ENCODE assay signal across 16 cellular contexts in the genomic region with DNA sequence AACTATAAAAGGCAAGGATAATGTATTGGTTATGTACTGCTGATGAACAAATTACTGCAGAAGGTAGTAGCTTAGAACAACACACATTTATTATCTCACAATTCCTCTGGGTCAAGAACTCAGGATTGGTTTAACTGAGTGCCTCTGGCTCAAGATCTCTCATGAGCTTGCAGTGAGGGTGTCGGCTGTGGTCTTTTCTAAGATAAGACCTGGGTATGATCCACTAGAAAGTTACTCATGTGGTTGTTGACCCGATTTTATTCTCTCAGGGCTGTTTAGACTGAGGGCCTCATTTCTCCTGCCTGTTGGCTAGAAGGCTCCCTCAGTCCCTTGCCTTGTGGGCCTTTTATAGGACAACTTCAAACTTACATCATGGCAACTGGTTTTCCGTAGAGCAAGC.
DNase-seq lines count a peak whose midpoint lies in the region; ATAC-seq and TF ChIP-seq lines count a peak whose summit lies in the region.
"Had no signal": no experiment of that assay in that cellular context is flagged by ENCODE, and none has a peak within 500 bp of the region (broad histone marks: within the 10 kb centered on the region; RNA-seq: fewer than 3 reads in every experiment).

No MANE protein-coding gene starts in this region.

- H3K4ac ChIP-seq in trophoblast cell (ENCODE audit: low read depth, low read length): no peak overlapping the region

- H2BK12ac ChIP-seq in trophoblast cell (ENCODE audit: low read length): no peak overlapping the region

- H3K27me3 ChIP-seq in psoas muscle (ENCODE audit: insufficient read depth in 3 of 3, low read length in 2 of 3): no peaks in the 10 kb centered on the region
- H3K27me3 ChIP-seq in CD4-positive, alpha-beta memory T cell (ENCODE audit: insufficient read depth, low read length): no peaks in the 10 kb centered on the region
- H3K27me3 ChIP-seq in trophoblast cell (ENCODE audit: insufficient read depth, low read length): no peaks in the 10 kb centered on the region
- H3K27me3 ChIP-seq: BLaER1 had no signal

- H2AFZ ChIP-seq in trophoblast cell (ENCODE audit: insufficient read depth, low read length, poor library complexity): no peak overlapping the region
- H2AFZ ChIP-seq: GM23248 had no signal

- no peaks in the 10 kb centered on the region for H3K36me3 ChIP-seq in psoas muscle (ENCODE audit: insufficient read depth in 1 of 2, low read depth in 1 of 2)
- no peaks in the 10 kb centered on the region for H3K36me3 ChIP-seq in CD4-positive, alpha-beta memory T cell (ENCODE audit: insufficient read depth, low read length)
- H3K36me3 ChIP-seq in trophoblast cell (ENCODE audit: control insufficient read depth in 1 of 2, insufficient read depth in 2 of 2, low read length in 2 of 2): no peaks in the 10 kb centered on the region
- H3K36me3 ChIP-seq: BLaER1 had no signal

- no peak for ATAC-seq in WTC11
- no peak for ATAC-seq in psoas muscle
- ATAC-seq in GM18868 (IDR thresholded peaks at IDR 0.05; ENCODE audit: unreplicated experiment): no peak
- ATAC-seq: A549 had no signal

- no peak overlapping the region for H4K8ac ChIP-seq in trophoblast cell (ENCODE audit: low read depth, low read length)

- intact Hi-C loops in psoas muscle (cut with DNase I): loop anchor here in 1 of 2 donors (5.0 kb wide), 1 partner anchor 885 kb away; no protein-coding TSS in a partner anchor
- intact Hi-C loops in CD4-positive, alpha-beta memory T cell (cut with micrococcal nuclease): no loop called here

- H3K4me1 Mint-ChIP-seq in activated naive CD4-positive, alpha-beta T cell treated with anti-CD3 and anti-CD28 coated beads, Interleukin-2, amount 50 U/mL, for 24 hours: peaks cover 9% of the 10 kb centered on the region
- H3K4me1 Mint-ChIP-seq in WTC11: no peaks in the 10 kb centered on the region
- H3K4me1 Mint-ChIP-seq in CD4-positive, alpha-beta memory T cell: no peaks in the 10 kb centered on the region
- H3K4me1 Mint-ChIP-seq: CD8-positive, alpha-beta memory T cell had no signal

- H3K9me3 ChIP-seq in psoas muscle: no peaks in the 10 kb centered on the region
- no peaks in the 10 kb centered on the region for H3K9me3 ChIP-seq in CD4-positive, alpha-beta memory T cell (ENCODE audit: control insufficient read depth in 1 of 2, low read length in 2 of 2)
- H3K9me3 ChIP-seq in trophoblast cell (ENCODE audit: insufficient read depth, low read depth, low read length): no peaks in the 10 kb centered on the region
- H3K9me3 ChIP-seq: A549, BLaER1 had no signal

- H2BK5ac ChIP-seq in trophoblast cell (ENCODE audit: low read depth, low read length, poor library complexity): no peak overlapping the region

- H3K23ac ChIP-seq in trophoblast cell (ENCODE audit: low read length): no peak overlapping the region

- H4K12ac ChIP-seq in trophoblast cell (ENCODE audit: low read depth, low read length): no peak overlapping the region

- CTCF ChIA-PET in WTC11 (lab: Charles Lee): interaction anchor here (1.2 kb wide), 1 partner anchor 142 kb away, joined by 3 read pairs; no protein-coding TSS in a partner anchor
- CTCF ChIA-PET in CD4-positive, alpha-beta memory T cell (lab: Charles Lee; ENCODE audit: partially characterized antibody): interaction anchor here (1.2 to 1.7 kb wide), 2 partner anchors 59 to 249 kb away, joined by 3 to 7 read pairs; no protein-coding TSS in a partner anchor

- POLR2A ChIA-PET in WTC11 (lab: Charles Lee): no interaction called here
- POLR2A ChIA-PET in CD4-positive, alpha-beta memory T cell (lab: Charles Lee; ENCODE audit: partially characterized antibody): no interaction called here

- peaks cover 1% of the 10 kb centered on the region for H3K36me3 Mint-ChIP-seq in activated naive CD4-positive, alpha-beta T cell treated with anti-CD3 and anti-CD28 coated beads, Interleukin-2, amount 50 U/mL, for 24 hours
- H3K36me3 Mint-ChIP-seq in WTC11: peaks cover 8% of the 10 kb centered on the region; the same call in 1 of the 2 replicates
- H3K36me3 Mint-ChIP-seq in CD4-positive, alpha-beta memory T cell: no peaks in the 10 kb centered on the region

- H3K18ac ChIP-seq in trophoblast cell (ENCODE audit: low read length): no peak overlapping the region

- H3K4me1 ChIP-seq in psoas muscle (no peaks in the 10 kb centered on the region), trophoblast cell (ENCODE audit: control insufficient read depth in 1 of 2, insufficient read depth in 2 of 2, low read length in 2 of 2) (no peaks in the 10 kb centered on the region)
- H3K4me1 ChIP-seq in CD4-positive, alpha-beta memory T cell (ENCODE audit: insufficient read depth, low read length): no peaks in the 10 kb centered on the region
- H3K4me1 ChIP-seq: BLaER1 had no signal

- H3K27ac ChIP-seq in psoas muscle: no peak overlapping the region
- no peak overlapping the region for H3K27ac ChIP-seq in CD4-positive, alpha-beta memory T cell (ENCODE audit: low read depth, low read length)
- H3K27ac ChIP-seq in trophoblast cell (ENCODE audit: low read depth, low read length): no peak overlapping the region
- H3K27ac ChIP-seq: 22Rv1, A549, BLaER1, GM23248 had no signal

- no peak overlapping the region for H3K4me3 Mint-ChIP-seq in activated naive CD4-positive, alpha-beta T cell treated with anti-CD3 and anti-CD28 coated beads, Interleukin-2, amount 50 U/mL, for 24 hours
- no peak overlapping the region for H3K4me3 Mint-ChIP-seq in WTC11
- H3K4me3 Mint-ChIP-seq in CD4-positive, alpha-beta memory T cell: no peak overlapping the region
- H3K4me3 Mint-ChIP-seq: CD8-positive, alpha-beta memory T cell had no signal

- TF ChIP-seq POLR2A in erythroblast (IDR thresholded peaks at IDR 0.05; ENCODE audit: low read length): no peak

- H3K79me1 ChIP-seq in trophoblast cell (ENCODE audit: low read length): no peaks in the 10 kb centered on the region

- DNase-seq in activated naive CD4-positive, alpha-beta T cell treated with anti-CD3 and anti-CD28 coated beads, Interleukin-2, amount 50 U/mL, for 16 hours: no peak
- DNase-seq in WTC11 (ENCODE audit: low spot score) (no peak), erythroblast (lab: John Stamatoyannopoulos, UW) (peak; percentile 35 to 68), psoas muscle (no peak), trophoblast cell (no peak)
- no peak for DNase-seq in CD4-positive, alpha-beta memory T cell
- DNase-seq: AML-193; CD8-positive, alpha-beta memory T cell; COR-L47; GM23248; HCEC 1CT had no signal

- no peak overlapping the region for H2AK5ac ChIP-seq in trophoblast cell (ENCODE audit: low read length)

- H3K79me2 ChIP-seq in trophoblast cell (ENCODE audit: control insufficient read depth, insufficient read depth, low read length, poor library complexity): no peaks in the 10 kb centered on the region

- no peak for TF ChIP-seq CTCF in WTC11 (IDR thresholded peaks at IDR 0.05)
- no peak for TF ChIP-seq CTCF in psoas muscle (IDR thresholded peaks at IDR 0.05)

- no peaks in the 10 kb centered on the region for H3K27me3 Mint-ChIP-seq in activated naive CD4-positive, alpha-beta T cell treated with anti-CD3 and anti-CD28 coated beads, Interleukin-2, amount 50 U/mL, for 24 hours
- H3K27me3 Mint-ChIP-seq in WTC11 (ENCODE audit: low read depth): no peaks in the 10 kb centered on the region
- no peaks in the 10 kb centered on the region for H3K27me3 Mint-ChIP-seq in CD4-positive, alpha-beta memory T cell

- H3K14ac ChIP-seq in trophoblast cell (ENCODE audit: low read length): no peak overlapping the region

- no peak overlapping the region for H3K4me3 ChIP-seq in psoas muscle
- H3K4me3 ChIP-seq in CD4-positive, alpha-beta memory T cell (ENCODE audit: low read length in 2 of 2): no peak overlapping the region
- H3K4me3 ChIP-seq in trophoblast cell (ENCODE audit: low read depth, low read length): no peak overlapping the region
- H3K4me3 ChIP-seq: A549, BLaER1, GM23248 had no signal

- no peaks in the 10 kb centered on the region for H3K9me3 Mint-ChIP-seq in activated naive CD4-positive, alpha-beta T cell treated with anti-CD3 and anti-CD28 coated beads, Interleukin-2, amount 50 U/mL, for 24 hours
- peaks cover 4% of the 10 kb centered on the region for H3K9me3 Mint-ChIP-seq in WTC11
- H3K9me3 Mint-ChIP-seq in CD4-positive, alpha-beta memory T cell: no peaks in the 10 kb centered on the region
- H3K9me3 Mint-ChIP-seq: CD8-positive, alpha-beta memory T cell had no signal

- H3K9ac ChIP-seq in trophoblast cell (ENCODE audit: low read length): no peak overlapping the region
- H3K9ac ChIP-seq: BLaER1, GM23248 had no signal

- 82 to 88% (median 83%) methylated on average over 3 of the region's 3 CpGs for WGBS in psoas muscle, 3 donors
- WGBS in trophoblast cell (ENCODE audit: extremely low coverage, insufficient coverage, insufficient read length): no CpG with 5 or more reads among the region's 3 CpGs

- H2BK120ac ChIP-seq in trophoblast cell (ENCODE audit: insufficient read depth, low read length, poor library complexity): no peak overlapping the region

- H4K91ac ChIP-seq in trophoblast cell (ENCODE audit: low read depth, low read length): no peak overlapping the region

- H3K27ac Mint-ChIP-seq in activated naive CD4-positive, alpha-beta T cell treated with anti-CD3 and anti-CD28 coated beads, Interleukin-2, amount 50 U/mL, for 24 hours: peak overlapping the region; percentile 14
- H3K27ac Mint-ChIP-seq in WTC11: peak overlapping the region; percentile 42; the same call in 1 of the 2 replicates
- no peak overlapping the region for H3K27ac Mint-ChIP-seq in CD4-positive, alpha-beta memory T cell
- H3K27ac Mint-ChIP-seq: CD8-positive, alpha-beta memory T cell had no signal

- H3K4me2 ChIP-seq in trophoblast cell (ENCODE audit: low read length): no peak overlapping the region
- H3K4me2 ChIP-seq: A549, BLaER1 had no signal

TF ChIP-seq in WTC11, 78 proteins besides CTCF, POLR2A, EP300 and RAD21 (continues in another document):
- TF ChIP-seq FOXJ3 (CRISPR knock-in tag; IDR thresholded peaks at IDR 0.05; ENCODE audit: borderline replicate concordance): no peak
- no peak for TF ChIP-seq GTF2I (CRISPR knock-in tag; conservative IDR thresholded peaks at IDR 0.05)
- TF ChIP-seq SMAD3 (CRISPR knock-in tag; IDR thresholded peaks at IDR 0.05; ENCODE audit: borderline replicate concordance): no peak
- no peak for TF ChIP-seq GRHL2 (CRISPR knock-in tag; IDR thresholded peaks at IDR 0.05; ENCODE audit: insufficient replicate concordance, severe bottlenecking)
- TF ChIP-seq, protein P1, sequence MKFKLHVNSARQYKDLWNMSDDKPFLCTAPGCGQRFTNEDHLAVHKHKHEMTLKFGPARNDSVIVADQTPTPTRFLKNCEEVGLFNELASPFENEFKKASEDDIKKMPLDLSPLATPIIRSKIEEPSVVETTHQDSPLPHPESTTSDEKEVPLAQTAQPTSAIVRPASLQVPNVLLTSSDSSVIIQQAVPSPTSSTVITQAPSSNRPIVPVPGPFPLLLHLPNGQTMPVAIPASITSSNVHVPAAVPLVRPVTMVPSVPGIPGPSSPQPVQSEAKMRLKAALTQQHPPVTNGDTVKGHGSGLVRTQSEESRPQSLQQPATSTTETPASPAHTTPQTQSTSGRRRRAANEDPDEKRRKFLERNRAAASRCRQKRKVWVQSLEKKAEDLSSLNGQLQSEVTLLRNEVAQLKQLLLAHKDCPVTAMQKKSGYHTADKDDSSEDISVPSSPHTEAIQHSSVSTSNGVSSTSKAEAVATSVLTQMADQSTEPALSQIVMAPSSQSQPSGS (CRISPR knock-in tag; IDR thresholded peaks at IDR 0.05; ENCODE audit: borderline replicate concordance, low read depth): no peak
- no peak for TF ChIP-seq ZNF219 (CRISPR knock-in tag; IDR thresholded peaks at IDR 0.05; ENCODE audit: borderline replicate concordance)

Comparison
In these comparisons a context has a peak if more than half of its experiments do, and no peak if none do; other contexts are left out.
1. H3K27ac Mint-ChIP-seq: peak in activated naive CD4-positive, alpha-beta T cell treated with anti-CD3 and anti-CD28 coated beads, Interleukin-2, amount 50 U/mL, for 24 hours (single experiment) and WTC11 (single experiment); none in CD4-positive, alpha-beta memory T cell (0 of 7).
2. DNase-seq: peak in erythroblast (2 of 2); none in activated naive CD4-positive, alpha-beta T cell treated with anti-CD3 and anti-CD28 coated beads, Interleukin-2, amount 50 U/mL, for 16 hours (single experiment), WTC11 (single experiment), psoas muscle (0 of 2), CD4-positive, alpha-beta memory T cell (0 of 5) and trophoblast cell (0 of 2).